11 cellular contexts compared by ENCODE assay signal in genomic region chr1:15322648-15323350, GRCh38.
DNase-seq lines count a peak whose midpoint lies in the region; ATAC-seq and TF ChIP-seq lines count a peak whose summit lies in the region.
"Had no signal": no experiment of that assay in that cellular context is flagged by ENCODE, and none has a peak within 500 bp of the region (broad histone marks: within the 10 kb centered on the region; RNA-seq: fewer than 3 reads in every experiment).

No MANE protein-coding gene starts in this region.

- ATAC-seq in SK-N-SH treated with all-trans-retinoic acid at 6 μM for 48 hours: peak; percentile 65
- ATAC-seq in aorta (ENCODE audit: low FRiP score): no peak
- no peak for ATAC-seq in GM21576 (IDR thresholded peaks at IDR 0.05; ENCODE audit: unreplicated experiment)

- H3K4me3 ChIP-seq in HEK293 (ENCODE audit: low read depth, low read length) (no peak overlapping the region), left ventricle myocardium inferior (no peak overlapping the region), aorta (ENCODE audit: low read length in 2 of 2) (no peak overlapping the region)
- H3K4me3 ChIP-seq: lower lobe of right lung had no signal

- DNase-seq in A172 (ENCODE audit: low spot score) (peak; percentile 64), left ventricle myocardium inferior (peak; percentile 24), NCI-H524 treated with DMSO at 0.1 percent for 48 hours (lab: John Stamatoyannopoulos, UW) (no peak), endothelial cell (ENCODE audit: low spot score) (no peak), aorta (no peak)
- DNase-seq: NCI-H1436 treated with DMSO at 0.1 percent for 48 hours had no signal

- H3K27ac ChIP-seq in HEK293 (ENCODE audit: extremely low read depth, low read depth, low read length) (no peak overlapping the region), left ventricle myocardium inferior (replicated peaks) (peak overlapping the region; percentile 55), aorta (ENCODE audit: low read depth in 1 of 2, low read length in 2 of 2) (no peak overlapping the region)
- H3K27ac ChIP-seq: lower lobe of right lung had no signal

- H3K9me3 ChIP-seq in HEK293 (ENCODE audit: control insufficient read depth, insufficient read depth, low read depth, low read length) (no peaks in the 10 kb centered on the region), left ventricle myocardium inferior (replicated peaks) (peaks cover 14% of the 10 kb centered on the region), aorta (ENCODE audit: control insufficient read depth, low read length) (no peaks in the 10 kb centered on the region)
- H3K9me3 ChIP-seq: lower lobe of right lung had no signal

- CTCF ChIA-PET in HEK293 (lab: Yijun Ruan, JAX): interaction anchor here (0.5 to 4.4 kb wide), 37 partner anchors 8 to 1827 kb away, joined by 3 to 145 read pairs (median 4); no protein-coding TSS in a partner anchor

- intact Hi-C loops in left ventricle myocardium inferior (cut with micrococcal nuclease) (no loop called here), aorta (cut with DNase I) (loop anchor here (1.0 to 10.0 kb wide), 2 partner anchors 109 to 202 kb away; partner anchors contain the start of genes CASP9 (in 2 of the 2) and DNAJC16 (in 2 of the 2))

- H3K36me3 Mint-ChIP-seq in endothelial cell (ENCODE audit: low read depth, unreplicated experiment): no peaks in the 10 kb centered on the region

- peaks cover 8% of the 10 kb centered on the region for H3K27me3 ChIP-seq in left ventricle myocardium inferior (ENCODE audit: low read depth)
- H3K27me3 ChIP-seq in aorta (ENCODE audit: control insufficient read depth in 1 of 2, insufficient read depth in 2 of 2, low read length in 1 of 2): no peaks in the 10 kb centered on the region

- H3K9me3 Mint-ChIP-seq in endothelial cell (ENCODE audit: unreplicated experiment): peaks cover 8% of the 10 kb centered on the region

- H3K4me1 ChIP-seq in HEK293 (ENCODE audit: control insufficient read depth, insufficient read depth, low read length) (peaks cover 6% of the 10 kb centered on the region), left ventricle myocardium inferior (peaks cover 10% of the 10 kb centered on the region), aorta (ENCODE audit: control insufficient read depth in 1 of 2, insufficient read depth in 2 of 2, low read length in 2 of 2) (no peaks in the 10 kb centered on the region)

- TF ChIP-seq CTCF in HEK293 (tag by site-specific recombination; IDR thresholded peaks at IDR 0.05): no peak
- TF ChIP-seq CTCF in left ventricle myocardium inferior (IDR thresholded peaks at IDR 0.05; ENCODE audit: borderline replicate concordance): no peak
- TF ChIP-seq CTCF in endothelial cell (IDR thresholded peaks at IDR 0.05; ENCODE audit: unreplicated experiment): no peak

- no peak overlapping the region for H3K4me3 Mint-ChIP-seq in endothelial cell (ENCODE audit: unreplicated experiment)
- H3K4me3 Mint-ChIP-seq: activated naive CD4-positive, alpha-beta T cell treated with anti-CD3 and anti-CD28 coated beads, Interleukin-2, amount 50 U/mL, for 24 hours had no signal

- POLR2A ChIA-PET in HEK293 (lab: Yijun Ruan, JAX): no interaction called here

- peaks cover 4% of the 10 kb centered on the region for H3K4me1 Mint-ChIP-seq in endothelial cell (ENCODE audit: unreplicated experiment)
- H3K4me1 Mint-ChIP-seq: activated naive CD4-positive, alpha-beta T cell treated with anti-CD3 and anti-CD28 coated beads, Interleukin-2, amount 50 U/mL, for 24 hours had no signal

- H3K27ac Mint-ChIP-seq in endothelial cell (ENCODE audit: unreplicated experiment): no peak overlapping the region
- H3K27ac Mint-ChIP-seq: activated naive CD4-positive, alpha-beta T cell treated with anti-CD3 and anti-CD28 coated beads, Interleukin-2, amount 50 U/mL, for 24 hours had no signal

- H3K27me3 Mint-ChIP-seq in endothelial cell (ENCODE audit: unreplicated experiment): no peaks in the 10 kb centered on the region

- H3K36me3 ChIP-seq in HEK293 (ENCODE audit: control insufficient read depth in 2 of 2, insufficient read depth in 1 of 2, low read length in 2 of 2) (no peaks in the 10 kb centered on the region), left ventricle myocardium inferior (no peaks in the 10 kb centered on the region), aorta (ENCODE audit: control insufficient read depth in 1 of 2, insufficient read depth in 2 of 2, low read length in 1 of 2) (no peaks in the 10 kb centered on the region)
- H3K36me3 ChIP-seq: lower lobe of right lung had no signal

- WGBS in aorta, 2 donors: 81 to 84% methylated on average over 14 of the region's 14 CpGs

TF ChIP-seq in HEK293, 187 proteins besides CTCF, POLR2A, EP300 and RAD21:
- TF ChIP-seq ZFHX2 (tag by site-specific recombination; conservative IDR thresholded peaks at IDR 0.05) (0 out of 2 replicates have a peak, but pooled peaks have one; percentile 6), KLF1 (tag by site-specific recombination; IDR thresholded peaks at IDR 0.05) (no peak), ZNF571 (tag by site-specific recombination; IDR thresholded peaks at IDR 0.05) (no peak)

TF ChIP-seq in SK-N-SH treated with all-trans-retinoic acid at 6 μM for 48 hours, 23 proteins besides CTCF, POLR2A, EP300 and RAD21:
- TF ChIP-seq, protein P1, sequence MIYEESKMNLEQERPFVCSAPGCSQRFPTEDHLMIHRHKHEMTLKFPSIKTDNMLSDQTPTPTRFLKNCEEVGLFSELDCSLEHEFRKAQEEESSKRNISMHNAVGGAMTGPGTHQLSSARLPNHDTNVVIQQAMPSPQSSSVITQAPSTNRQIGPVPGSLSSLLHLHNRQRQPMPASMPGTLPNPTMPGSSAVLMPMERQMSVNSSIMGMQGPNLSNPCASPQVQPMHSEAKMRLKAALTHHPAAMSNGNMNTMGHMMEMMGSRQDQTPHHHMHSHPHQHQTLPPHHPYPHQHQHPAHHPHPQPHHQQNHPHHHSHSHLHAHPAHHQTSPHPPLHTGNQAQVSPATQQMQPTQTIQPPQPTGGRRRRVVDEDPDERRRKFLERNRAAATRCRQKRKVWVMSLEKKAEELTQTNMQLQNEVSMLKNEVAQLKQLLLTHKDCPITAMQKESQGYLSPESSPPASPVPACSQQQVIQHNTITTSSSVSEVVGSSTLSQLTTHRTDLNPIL (CRISPR knock-in tag; IDR thresholded peaks at IDR 0.05; ENCODE audit: low read depth): no peak
- no peak for TF ChIP-seq ZNF8 (CRISPR knock-in tag; IDR thresholded peaks at IDR 0.05)
- no peak for TF ChIP-seq ARNTL (CRISPR knock-in tag; IDR thresholded peaks at IDR 0.05; ENCODE audit: borderline replicate concordance, low read depth)
- TF ChIP-seq OSR1 (CRISPR knock-in tag; IDR thresholded peaks at IDR 0.05): no peak
- no peak for TF ChIP-seq RARB (CRISPR knock-in tag; IDR thresholded peaks at IDR 0.05)
- TF ChIP-seq ZFP3 (CRISPR knock-in tag; IDR thresholded peaks at IDR 0.05): no peak
- TF ChIP-seq TOX (CRISPR knock-in tag; IDR thresholded peaks at IDR 0.05; ENCODE audit: borderline replicate concordance): no peak
- no peak for TF ChIP-seq ZNF70 (CRISPR knock-in tag; IDR thresholded peaks at IDR 0.05)
- no peak for TF ChIP-seq ESRRG (CRISPR knock-in tag; IDR thresholded peaks at IDR 0.05)
- TF ChIP-seq ZC3H10 (CRISPR knock-in tag; IDR thresholded peaks at IDR 0.05): no peak
- TF ChIP-seq, protein P2, sequence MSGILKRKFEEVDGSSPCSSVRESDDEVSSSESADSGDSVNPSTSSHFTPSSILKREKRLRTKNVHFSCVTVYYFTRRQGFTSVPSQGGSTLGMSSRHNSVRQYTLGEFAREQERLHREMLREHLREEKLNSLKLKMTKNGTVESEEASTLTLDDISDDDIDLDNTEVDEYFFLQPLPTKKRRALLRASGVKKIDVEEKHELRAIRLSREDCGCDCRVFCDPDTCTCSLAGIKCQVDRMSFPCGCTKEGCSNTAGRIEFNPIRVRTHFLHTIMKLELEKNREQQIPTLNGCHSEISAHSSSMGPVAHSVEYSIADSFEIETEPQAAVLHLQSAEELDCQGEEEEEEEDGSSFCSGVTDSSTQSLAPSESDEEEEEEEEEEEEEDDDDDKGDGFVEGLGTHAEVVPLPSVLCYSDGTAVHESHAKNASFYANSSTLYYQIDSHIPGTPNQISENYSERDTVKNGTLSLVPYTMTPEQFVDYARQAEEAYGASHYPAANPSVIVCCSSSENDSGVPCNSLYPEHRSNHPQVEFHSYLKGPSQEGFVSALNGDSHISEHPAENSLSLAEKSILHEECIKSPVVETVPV (CRISPR knock-in tag; IDR thresholded peaks at IDR 0.05): no peak
- TF ChIP-seq TCF4 (CRISPR knock-in tag; IDR thresholded peaks at IDR 0.05; ENCODE audit: borderline replicate concordance): no peak
- no peak for TF ChIP-seq ZNF565 (CRISPR knock-in tag; conservative IDR thresholded peaks at IDR 0.05; ENCODE audit: low read depth)
- no peak for TF ChIP-seq ISL1 (CRISPR knock-in tag; IDR thresholded peaks at IDR 0.05)
- no peak for TF ChIP-seq ZFP30 (CRISPR knock-in tag; IDR thresholded peaks at IDR 0.05)
- TF ChIP-seq, protein P3, sequence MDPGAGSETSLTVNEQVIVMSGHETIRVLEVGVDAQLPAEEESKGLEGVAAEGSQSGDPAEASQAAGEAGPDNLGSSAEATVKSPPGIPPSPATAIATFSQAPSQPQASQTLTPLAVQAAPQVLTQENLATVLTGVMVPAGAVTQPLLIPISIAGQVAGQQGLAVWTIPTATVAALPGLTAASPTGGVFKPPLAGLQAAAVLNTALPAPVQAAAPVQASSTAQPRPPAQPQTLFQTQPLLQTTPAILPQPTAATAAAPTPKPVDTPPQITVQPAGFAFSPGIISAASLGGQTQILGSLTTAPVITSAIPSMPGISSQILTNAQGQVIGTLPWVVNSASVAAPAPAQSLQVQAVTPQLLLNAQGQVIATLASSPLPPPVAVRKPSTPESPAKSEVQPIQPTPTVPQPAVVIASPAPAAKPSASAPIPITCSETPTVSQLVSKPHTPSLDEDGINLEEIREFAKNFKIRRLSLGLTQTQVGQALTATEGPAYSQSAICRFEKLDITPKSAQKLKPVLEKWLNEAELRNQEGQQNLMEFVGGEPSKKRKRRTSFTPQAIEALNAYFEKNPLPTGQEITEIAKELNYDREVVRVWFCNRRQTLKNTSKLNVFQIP (CRISPR knock-in tag; IDR thresholded peaks at IDR 0.05; ENCODE audit: borderline replicate concordance, low read depth): no peak

Comparison
In these comparisons a context has a peak if more than half of its experiments do, and no peak if none do; other contexts are left out.
1. DNase-seq: peak in A172 (single experiment) and left ventricle myocardium inferior (single experiment); none in NCI-H524 treated with DMSO at 0.1 percent for 48 hours (single experiment), endothelial cell (single experiment) and aorta (0 of 2).